Comparison of ENCODE assay signal across 8 cellular contexts in the genomic region with DNA sequence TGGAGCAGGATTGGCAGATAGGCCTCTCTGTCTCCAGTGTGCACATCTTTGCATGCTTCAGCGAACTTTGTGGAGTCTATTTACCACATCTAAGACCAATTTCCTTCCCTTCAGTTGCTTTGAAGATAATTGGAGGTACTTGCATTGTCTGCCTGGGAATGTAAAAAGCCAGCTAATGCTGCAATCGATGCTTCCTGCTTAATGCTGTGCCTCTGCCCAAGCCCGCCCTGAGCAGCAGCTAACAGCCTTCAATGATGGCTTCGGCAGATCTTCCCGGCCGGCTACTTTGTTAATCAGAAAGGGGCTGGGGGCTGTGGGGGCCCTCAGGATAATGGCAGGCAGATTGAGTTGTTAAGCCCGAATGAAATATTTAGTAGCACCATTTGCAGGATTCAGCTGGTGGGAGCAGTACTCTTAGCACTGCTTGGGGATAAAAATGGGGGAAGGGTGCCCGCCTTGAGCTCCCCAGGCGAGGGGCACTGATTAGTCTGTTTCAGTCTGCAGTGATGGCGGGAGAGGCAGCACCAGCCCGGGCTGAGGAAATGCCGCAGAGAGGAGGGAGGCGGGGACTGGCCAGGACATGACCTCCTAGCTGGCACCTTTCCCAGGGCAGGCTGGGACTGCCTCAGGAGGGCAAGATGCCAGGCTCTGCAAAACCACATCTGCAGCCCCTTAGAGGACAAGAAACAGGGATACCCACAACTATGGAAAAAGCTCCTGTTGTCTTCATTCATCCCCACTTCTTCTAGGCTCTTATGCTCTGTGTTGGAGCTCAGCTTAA.
A peak's percentile ranks its signal among the peaks of the same experiment; 100 is the strongest.
DNase-seq lines count a peak whose midpoint lies in the region; ATAC-seq and TF ChIP-seq lines count a peak whose summit lies in the region.

No MANE protein-coding gene starts in this region.

- no peak for TF ChIP-seq CTCF in GM13977 (IDR thresholded peaks at IDR 0.05; ENCODE audit: extremely low read depth, insufficient read depth, missing control alignments)

- peak; percentile 97 for ATAC-seq in right cardiac atrium
- ATAC-seq in stimulated activated naive CD8-positive, alpha-beta T cell treated with anti-CD3 and anti-CD28 coated beads, Interleukin-15, Interleukin-2, amounts not matched to agents 100 U/mL and 50 U/mL, for 24 hours, result no peak

- in situ Hi-C loops in GM13977 (cut with MboI; ENCODE audit: low pct_unique_long_range_greater_than_20kb, low sequenced_read_pairs, unreplicated experiment), result no loop called here

- 14% methylated on average over 13 of the region's 13 CpGs for WGBS in right cardiac atrium

- no peak overlapping the region for H3K4me3 ChIP-seq in right cardiac atrium (ENCODE audit: low read length)

- no peaks in the 10 kb centered on the region for H3K9me3 ChIP-seq in right cardiac atrium (ENCODE audit: control insufficient read depth, low read length)

- H3K27me3 ChIP-seq in right cardiac atrium (ENCODE audit: control insufficient read depth, insufficient read depth), result no peaks in the 10 kb centered on the region

- H3K27ac ChIP-seq in right cardiac atrium (ENCODE audit: low read length), result no peak overlapping the region
- H3K27ac ChIP-seq in substantia nigra (ENCODE audit: low read depth, low read length, poor library complexity, severe bottlenecking), result no peak overlapping the region

- no peaks in the 10 kb centered on the region for H3K4me1 ChIP-seq in right cardiac atrium (ENCODE audit: control insufficient read depth, insufficient read depth, low read length)

- intact Hi-C loops in right cardiac atrium (cut with DNase I), result no loop called here

- DNase-seq in NCI-H1092 (lab: John Stamatoyannopoulos, UW) (peak; percentile 97), SW480 (ENCODE audit: low spot score) (peak; percentile 89), right cardiac atrium (peak; percentile 88 to 95 (median 94)), substantia nigra (lab: John Stamatoyannopoulos, UW) (peak; percentile 7 to 92 (median 81)), GM13977 (ENCODE audit: low spot score) (no peak), mesenteric fat pad (ENCODE audit: low spot score) (no peak)
- no peak for DNase-seq in stimulated activated naive CD8-positive, alpha-beta T cell treated with anti-CD3 and anti-CD28 coated beads, Interleukin-15, Interleukin-2, amounts not matched to agents 100 U/mL and 50 U/mL, for 24 hours
- DNase-seq in effector CD4-positive, alpha-beta T cell, result no peak

Comparison
In these comparisons a context has a peak if more than half of its experiments do, and no peak if none do; other contexts are left out.
1. DNase-seq: peak in NCI-H1092 (single experiment), SW480 (single experiment), right cardiac atrium (3 of 3) and substantia nigra (49 of 49); none in GM13977 (single experiment), stimulated activated naive CD8-positive, alpha-beta T cell treated with anti-CD3 and anti-CD28 coated beads, Interleukin-15, Interleukin-2, amounts not matched to agents 100 U/mL and 50 U/mL, for 24 hours (single experiment), mesenteric fat pad (single experiment) and effector CD4-positive, alpha-beta T cell (single experiment).